8 cellular contexts compared by ENCODE assay signal in the genomic region with DNA sequence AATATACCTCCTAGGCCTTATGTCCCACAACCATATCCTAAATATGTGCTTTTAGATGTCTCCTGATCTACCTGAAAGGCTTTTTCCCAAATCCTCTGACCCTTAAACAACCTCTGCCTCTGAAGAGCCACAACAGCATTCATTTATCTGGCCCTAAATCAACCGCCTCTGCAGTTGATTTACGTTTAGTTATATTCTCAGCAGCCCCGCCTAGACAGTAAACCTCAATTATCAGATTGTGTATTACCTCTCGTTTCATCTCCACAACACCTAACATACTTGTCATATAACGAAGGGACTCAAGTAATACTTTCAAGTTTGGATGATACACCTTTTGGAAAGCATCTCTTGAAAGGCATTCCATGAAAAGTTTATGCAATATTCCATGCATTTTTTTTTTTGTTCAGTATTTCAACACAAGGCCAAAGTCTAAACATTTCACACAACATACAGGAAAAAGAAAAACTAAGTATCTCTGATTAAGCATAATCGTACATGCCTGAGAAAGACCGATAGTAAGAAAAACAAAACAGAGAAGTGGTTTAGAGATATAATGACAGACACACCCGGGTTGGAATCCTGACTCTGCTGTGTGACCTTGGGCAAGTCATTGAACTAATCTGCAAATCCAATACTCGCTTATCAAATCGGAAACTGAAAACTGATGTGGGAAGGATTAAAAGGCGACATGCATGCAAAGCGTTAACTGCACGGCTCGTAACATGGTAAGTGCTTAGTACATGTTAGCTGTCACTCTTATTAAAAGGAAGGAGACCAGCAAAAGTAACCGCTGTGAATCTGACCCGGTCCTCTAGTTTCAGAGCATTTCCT. TPM values are rescaled to one million over a fixed set of nuclear protein-coding genes. Genes with fewer than 3 reads are reported as not detected.
DNase-seq lines count a peak whose midpoint lies in the region; TF ChIP-seq lines count a peak whose summit lies in the region.

No MANE protein-coding gene starts in this region.

- H3K36me3 Mint-ChIP-seq in activated naive CD4-positive, alpha-beta T cell treated with anti-CD3 and anti-CD28 coated beads for 36 hours (ENCODE audit: low read depth), result peaks cover 6% of the 10 kb centered on the region

- peak overlapping the region; percentile 68 for H3K27ac ChIP-seq in RWPE1

- H3K27me3 Mint-ChIP-seq in activated naive CD4-positive, alpha-beta T cell treated with anti-CD3 and anti-CD28 coated beads for 36 hours (ENCODE audit: low read depth), result no peaks in the 10 kb centered on the region

- peak overlapping the region; percentile 100 for H3K4me3 ChIP-seq in fibroblast of the aortic adventitia (ENCODE audit: low read depth, low read length)
- H3K4me3 ChIP-seq in skeletal muscle satellite cell (ENCODE audit: low read length), result peak overlapping the region; percentile 98

- TF ChIP-seq CTCF in RWPE1 (conservative IDR thresholded peaks at IDR 0.05; ENCODE audit: low read depth), result no peak
- no peak for TF ChIP-seq CTCF in fibroblast of the aortic adventitia (IDR thresholded peaks at IDR 0.05; ENCODE audit: insufficient read depth, low read length)

- peak overlapping the region; percentile 93 for H3K27ac Mint-ChIP-seq in activated naive CD4-positive, alpha-beta T cell treated with anti-CD3 and anti-CD28 coated beads for 36 hours

- CTCF ChIA-PET in activated naive CD4-positive, alpha-beta T cell treated with anti-CD3 and anti-CD28 coated beads for 36 hours (lab: Charles Lee), result interaction anchor here (0.7 to 1.2 kb wide), 4 partner anchors 9 to 245 kb away, joined by 3 to 5 read pairs (median 3); no protein-coding TSS in a partner anchor
- CTCF ChIA-PET in RWPE1 (lab: Yijun Ruan, JAX), result interaction anchor here (0.6 kb wide), 1 partner anchor 594 kb away, joined by 6 read pairs; no protein-coding TSS in a partner anchor

- no peaks in the 10 kb centered on the region for H3K27me3 ChIP-seq in skeletal muscle satellite cell (ENCODE audit: control insufficient read depth, insufficient read depth, low read length)

- no peaks in the 10 kb centered on the region for H3K9me3 Mint-ChIP-seq in activated naive CD4-positive, alpha-beta T cell treated with anti-CD3 and anti-CD28 coated beads for 36 hours

- H3K36me3 ChIP-seq in skeletal muscle satellite cell (ENCODE audit: insufficient read depth, low read length), result peaks cover 5% of the 10 kb centered on the region

- H3K9ac ChIP-seq in skeletal muscle satellite cell (ENCODE audit: low read depth, low read length), result peak overlapping the region; percentile 93

- peak overlapping the region; percentile 86 for H3K4me2 ChIP-seq in skeletal muscle satellite cell (ENCODE audit: low read length)

- H3K4me1 Mint-ChIP-seq in activated naive CD4-positive, alpha-beta T cell treated with anti-CD3 and anti-CD28 coated beads for 36 hours (ENCODE audit: low read depth), result peaks cover 53% of the 10 kb centered on the region

- peak; percentile 25 for DNase-seq in activated naive CD4-positive, alpha-beta T cell treated with anti-CD3 and anti-CD28 coated beads for 36 hours
- no peak for DNase-seq in activated naive CD4-positive, alpha-beta T cell treated with anti-CD3 and anti-CD28 coated beads, Interleukin-2, amount 50 U/mL, for 16 hours
- DNase-seq in RWPE1 (ENCODE audit: low spot score) (no peak), fibroblast of the aortic adventitia (ENCODE audit: low read depth) (no peak), DMS153 treated with DMSO at 0.1 percent for 48 hours (lab: John Stamatoyannopoulos, UW; ENCODE audit: unreplicated experiment) (no peak), OCI-M2 (lab: John Stamatoyannopoulos, UW; ENCODE audit: unreplicated experiment) (no peak), hippocampal formation (lab: John Stamatoyannopoulos, UW) (no peak)

- POLR2A ChIA-PET in RWPE1 (lab: Yijun Ruan, JAX; ENCODE audit: low non-redundant PET), result no interaction called here

- H3K9me3 ChIP-seq in skeletal muscle satellite cell (replicated peaks; ENCODE audit: low read length), result no peaks in the 10 kb centered on the region

- peak overlapping the region; percentile 93 for H3K4me3 Mint-ChIP-seq in activated naive CD4-positive, alpha-beta T cell treated with anti-CD3 and anti-CD28 coated beads for 36 hours

- H3K4me1 ChIP-seq in skeletal muscle satellite cell (ENCODE audit: control insufficient read depth, insufficient read depth, low read length), result peaks cover 18% of the 10 kb centered on the region

- intact Hi-C loops in activated naive CD4-positive, alpha-beta T cell treated with anti-CD3 and anti-CD28 coated beads for 36 hours (cut with micrococcal nuclease), result loop anchor here (1.0 to 5.0 kb wide), 9 partner anchors 13 to 1944 kb away; a partner anchor contains a TSS

RNA-seq across cellular contexts. Expression of a gene that starts 0.8 kb away (rescaled TPM):
- 10 to 100 TPM; 44.1 to 48.0 TPM for total RNA-seq in activated naive CD4-positive, alpha-beta T cell treated with anti-CD3 and anti-CD28 coated beads for 36 hours
- 57.0 and 70.9 TPM in 2 replicates for total RNA-seq in fibroblast of the aortic adventitia (ENCODE audit: low replicate concordance)
- 45.0 and 50.4 TPM in 2 replicates for total RNA-seq in skeletal muscle satellite cell (2012; rRNA removed)

RNA-seq across cellular contexts. Expression of a gene that starts 52.0 kb away (rescaled TPM):
- 10 to 100 TPM; 42.3 to 49.4 TPM for total RNA-seq in activated naive CD4-positive, alpha-beta T cell treated with anti-CD3 and anti-CD28 coated beads for 36 hours
- total RNA-seq in fibroblast of the aortic adventitia (ENCODE audit: low replicate concordance), result 17.8 and 23.3 TPM in 2 replicates
- 17.7 and 21.8 TPM in 2 replicates for total RNA-seq in skeletal muscle satellite cell (2012; rRNA removed)
